ENCODE assay signal across 2 cellular contexts in the genomic region with DNA sequence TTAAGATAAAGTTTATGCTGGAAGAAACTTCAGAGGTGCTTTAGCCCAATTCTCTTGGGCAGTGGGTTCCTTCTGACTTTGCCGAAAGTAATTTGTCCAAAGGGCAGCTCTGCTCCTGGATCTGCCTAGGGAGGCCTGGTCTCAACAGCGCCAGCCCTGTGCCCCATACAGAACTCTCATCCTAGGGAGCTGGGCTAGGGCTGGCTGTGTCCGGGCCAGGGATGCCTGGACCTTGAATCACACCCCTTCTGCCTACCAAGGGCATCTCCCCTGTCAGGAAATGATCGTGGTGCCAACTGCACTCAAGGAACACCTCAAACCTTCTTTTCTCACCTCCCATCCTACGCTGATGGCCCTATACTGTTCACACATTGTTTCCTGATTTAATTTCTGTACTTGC.
TF ChIP-seq lines count a peak whose summit lies in the region.

No MANE protein-coding gene starts in this region.

TF ChIP-seq in SK-N-SH, 30 proteins besides CTCF, POLR2A, EP300 and RAD21 (continued from another document):
- TF ChIP-seq IRF3 (IDR thresholded peaks at IDR 0.05; ENCODE audit: low read depth, low read length) (no peak), USF2 (IDR thresholded peaks at IDR 0.05; ENCODE audit: borderline replicate concordance, low read depth, low read length) (no peak), FOXJ3 (CRISPR knock-in tag; IDR thresholded peaks at IDR 0.05) (no peak), POLR2AphosphoS5 (IDR thresholded peaks at IDR 0.05; ENCODE audit: low read depth, low read length) (no peak), JUND (IDR thresholded peaks at IDR 0.05) (no peak), RCOR1 (IDR thresholded peaks at IDR 0.05; ENCODE audit: low read length) (no peak)

TF ChIP-seq in SK-N-SH treated with all-trans-retinoic acid at 6 μM for 48 hours, 23 proteins besides CTCF, POLR2A, EP300 and RAD21 (continued from another document):
- no peak for TF ChIP-seq PATZ1 (CRISPR knock-in tag; IDR thresholded peaks at IDR 0.05; ENCODE audit: borderline replicate concordance)
- TF ChIP-seq BACH2 (CRISPR knock-in tag; IDR thresholded peaks at IDR 0.05; ENCODE audit: borderline replicate concordance), result no peak
- no peak for TF ChIP-seq ZC3H10 (CRISPR knock-in tag; IDR thresholded peaks at IDR 0.05)
- no peak for TF ChIP-seq ZNF565 (CRISPR knock-in tag; conservative IDR thresholded peaks at IDR 0.05; ENCODE audit: low read depth)
- TF ChIP-seq, protein P1, sequence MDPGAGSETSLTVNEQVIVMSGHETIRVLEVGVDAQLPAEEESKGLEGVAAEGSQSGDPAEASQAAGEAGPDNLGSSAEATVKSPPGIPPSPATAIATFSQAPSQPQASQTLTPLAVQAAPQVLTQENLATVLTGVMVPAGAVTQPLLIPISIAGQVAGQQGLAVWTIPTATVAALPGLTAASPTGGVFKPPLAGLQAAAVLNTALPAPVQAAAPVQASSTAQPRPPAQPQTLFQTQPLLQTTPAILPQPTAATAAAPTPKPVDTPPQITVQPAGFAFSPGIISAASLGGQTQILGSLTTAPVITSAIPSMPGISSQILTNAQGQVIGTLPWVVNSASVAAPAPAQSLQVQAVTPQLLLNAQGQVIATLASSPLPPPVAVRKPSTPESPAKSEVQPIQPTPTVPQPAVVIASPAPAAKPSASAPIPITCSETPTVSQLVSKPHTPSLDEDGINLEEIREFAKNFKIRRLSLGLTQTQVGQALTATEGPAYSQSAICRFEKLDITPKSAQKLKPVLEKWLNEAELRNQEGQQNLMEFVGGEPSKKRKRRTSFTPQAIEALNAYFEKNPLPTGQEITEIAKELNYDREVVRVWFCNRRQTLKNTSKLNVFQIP (CRISPR knock-in tag; IDR thresholded peaks at IDR 0.05; ENCODE audit: borderline replicate concordance, low read depth), result no peak
- TF ChIP-seq ZFP3 (CRISPR knock-in tag; IDR thresholded peaks at IDR 0.05), result no peak
- no peak for TF ChIP-seq TOX (CRISPR knock-in tag; IDR thresholded peaks at IDR 0.05; ENCODE audit: borderline replicate concordance)
- no peak for TF ChIP-seq GLIS3 (CRISPR knock-in tag; IDR thresholded peaks at IDR 0.05)
- no peak for TF ChIP-seq ZNF8 (CRISPR knock-in tag; IDR thresholded peaks at IDR 0.05)
- TF ChIP-seq PPARA (CRISPR knock-in tag; IDR thresholded peaks at IDR 0.05; ENCODE audit: borderline replicate concordance), result no peak
